ENCODE assay signal across 2 cellular contexts in genomic region chr9:111068816-111069215, GRCh38.
TF ChIP-seq lines count a peak whose summit lies in the region.

No MANE protein-coding gene starts in this region.

TF ChIP-seq in SK-N-SH treated with all-trans-retinoic acid at 6 μM for 48 hours, 23 proteins besides CTCF, POLR2A, EP300 and RAD21 (continued from another document):
- no peak for TF ChIP-seq POU6F1 (CRISPR knock-in tag; IDR thresholded peaks at IDR 0.05; ENCODE audit: borderline replicate concordance, low read depth)
- no peak for TF ChIP-seq ZFP3 (CRISPR knock-in tag; IDR thresholded peaks at IDR 0.05)
- TF ChIP-seq TOX (CRISPR knock-in tag; IDR thresholded peaks at IDR 0.05; ENCODE audit: borderline replicate concordance), result no peak
- TF ChIP-seq CSDC2 (CRISPR knock-in tag; IDR thresholded peaks at IDR 0.05), result no peak
- TF ChIP-seq OSR1 (CRISPR knock-in tag; IDR thresholded peaks at IDR 0.05), result no peak
- TF ChIP-seq RARB (CRISPR knock-in tag; IDR thresholded peaks at IDR 0.05), result no peak
- TF ChIP-seq PATZ1 (CRISPR knock-in tag; IDR thresholded peaks at IDR 0.05; ENCODE audit: borderline replicate concordance), result no peak
- TF ChIP-seq SNAI2 (CRISPR knock-in tag; IDR thresholded peaks at IDR 0.05), result no peak
- TF ChIP-seq TCF4 (CRISPR knock-in tag; IDR thresholded peaks at IDR 0.05; ENCODE audit: borderline replicate concordance), result no peak
- no peak for TF ChIP-seq PPARA (CRISPR knock-in tag; IDR thresholded peaks at IDR 0.05; ENCODE audit: borderline replicate concordance)
- no peak for TF ChIP-seq TSHZ2 (CRISPR knock-in tag; IDR thresholded peaks at IDR 0.05)
- TF ChIP-seq BACH2 (CRISPR knock-in tag; IDR thresholded peaks at IDR 0.05; ENCODE audit: borderline replicate concordance), result no peak
- no peak for TF ChIP-seq ZNF8 (CRISPR knock-in tag; IDR thresholded peaks at IDR 0.05)
- no peak for TF ChIP-seq ISL1 (CRISPR knock-in tag; IDR thresholded peaks at IDR 0.05)

TF ChIP-seq in SK-N-SH, 30 proteins besides CTCF, POLR2A, EP300 and RAD21 (continued from another document):
- TF ChIP-seq IRF3 (IDR thresholded peaks at IDR 0.05; ENCODE audit: low read depth, low read length) (no peak), YY1 (IDR thresholded peaks at IDR 0.05; ENCODE audit: low read depth) (no peak), MEF2A (IDR thresholded peaks at IDR 0.05; ENCODE audit: borderline replicate concordance, low read depth) (no peak), USF2 (IDR thresholded peaks at IDR 0.05; ENCODE audit: borderline replicate concordance, low read depth, low read length) (no peak), EZH2phosphoT487 (IDR thresholded peaks at IDR 0.05; ENCODE audit: borderline replicate concordance, low read depth) (no peak), TCF12 (IDR thresholded peaks at IDR 0.05) (no peak), RFX5 (IDR thresholded peaks at IDR 0.05; ENCODE audit: low read length) (no peak), NRF1 (IDR thresholded peaks at IDR 0.05; ENCODE audit: low read depth, low read length) (no peak)
TF ChIP-seq in SK-N-SH: peak in this region for 0.
